Comparison of ENCODE assay signal across 1 cellular context in the genomic region with DNA sequence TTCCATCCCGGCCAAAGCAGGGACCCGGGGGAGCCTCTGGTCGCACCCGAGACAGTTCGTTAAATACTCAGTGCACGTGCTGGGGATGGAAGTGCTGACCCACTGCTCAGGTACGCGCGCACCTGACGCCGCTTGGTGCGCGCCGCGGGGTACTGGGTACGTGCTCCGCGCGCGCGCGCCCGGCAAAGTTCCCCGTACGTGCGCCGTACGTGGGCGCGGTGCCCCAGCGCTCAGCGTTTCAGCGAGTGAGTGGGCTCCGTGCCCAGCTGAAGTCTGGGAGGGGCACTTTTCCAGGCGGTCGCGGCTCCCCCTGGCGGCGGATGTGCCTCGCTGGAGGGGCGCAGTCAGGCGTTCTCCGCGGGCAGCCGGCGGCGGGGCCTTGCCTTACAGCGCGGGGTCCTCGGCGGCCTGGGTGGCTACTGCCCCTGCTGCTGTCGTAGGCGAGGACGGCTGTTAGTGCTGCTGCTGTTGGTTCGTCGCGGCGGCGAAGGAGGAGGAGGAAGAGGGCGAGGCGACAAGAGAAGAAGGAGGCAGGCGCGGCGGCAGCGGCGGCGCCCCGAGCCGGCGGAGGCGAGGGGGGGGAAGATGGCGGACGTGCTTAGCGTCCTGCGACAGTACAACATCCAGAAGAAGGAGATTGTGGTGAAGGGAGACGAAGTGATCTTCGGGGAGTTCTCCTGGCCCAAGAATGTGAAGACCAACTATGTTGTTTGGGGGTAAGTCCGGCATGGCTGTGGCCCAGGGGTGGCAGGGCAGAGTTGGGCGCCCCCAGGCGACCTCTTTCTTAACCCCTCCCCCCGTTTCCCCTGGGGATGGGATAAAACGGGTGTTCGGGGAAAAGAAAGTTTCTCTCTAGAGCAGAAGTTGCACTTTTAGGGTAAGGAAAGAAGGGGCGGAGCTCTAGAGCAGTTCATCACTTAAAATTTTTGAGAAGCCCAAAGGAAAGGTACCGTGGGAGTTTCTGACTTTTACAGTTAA.
TF ChIP-seq lines count a peak whose summit lies in the region.

A gene (plus strand): TSS at position 416 of the 978 bp plus-strand sequence. CDS start 170 bp downstream, at position 586.

TF ChIP-seq in HepG2, 621 proteins besides CTCF, POLR2A, EP300 and RAD21 (continued from another document and continues in another):
- TF ChIP-seq AHR (CRISPR knock-in tag; IDR thresholded peaks at IDR 0.05): peak; percentile 86; the same call in 1 of the 2 replicates
- TF ChIP-seq, protein P1, sequence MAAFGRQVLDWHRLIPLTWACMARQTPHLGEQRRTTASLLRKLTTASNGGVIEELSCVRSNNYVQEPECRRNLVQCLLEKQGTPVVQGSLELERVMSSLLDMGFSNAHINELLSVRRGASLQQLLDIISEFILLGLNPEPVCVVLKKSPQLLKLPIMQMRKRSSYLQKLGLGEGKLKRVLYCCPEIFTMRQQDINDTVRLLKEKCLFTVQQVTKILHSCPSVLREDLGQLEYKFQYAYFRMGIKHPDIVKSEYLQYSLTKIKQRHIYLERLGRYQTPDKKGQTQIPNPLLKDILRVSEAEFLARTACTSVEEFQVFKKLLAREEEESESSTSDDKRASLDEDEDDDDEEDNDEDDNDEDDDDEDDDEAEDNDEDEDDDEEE (CRISPR knock-in tag; IDR thresholded peaks at IDR 0.05): no peak
- TF ChIP-seq ZNF879 (CRISPR knock-in tag; IDR thresholded peaks at IDR 0.05): no peak
- TF ChIP-seq, protein P2, sequence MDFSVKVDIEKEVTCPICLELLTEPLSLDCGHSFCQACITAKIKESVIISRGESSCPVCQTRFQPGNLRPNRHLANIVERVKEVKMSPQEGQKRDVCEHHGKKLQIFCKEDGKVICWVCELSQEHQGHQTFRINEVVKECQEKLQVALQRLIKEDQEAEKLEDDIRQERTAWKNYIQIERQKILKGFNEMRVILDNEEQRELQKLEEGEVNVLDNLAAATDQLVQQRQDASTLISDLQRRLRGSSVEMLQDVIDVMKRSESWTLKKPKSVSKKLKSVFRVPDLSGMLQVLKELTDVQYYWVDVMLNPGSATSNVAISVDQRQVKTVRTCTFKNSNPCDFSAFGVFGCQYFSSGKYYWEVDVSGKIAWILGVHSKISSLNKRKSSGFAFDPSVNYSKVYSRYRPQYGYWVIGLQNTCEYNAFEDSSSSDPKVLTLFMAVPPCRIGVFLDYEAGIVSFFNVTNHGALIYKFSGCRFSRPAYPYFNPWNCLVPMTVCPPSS (IDR thresholded peaks at IDR 0.05): no peak
- TF ChIP-seq KLF16 (CRISPR knock-in tag; IDR thresholded peaks at IDR 0.05): peak; percentile 85; a peak in 2 of 4 replicates
- no peak for TF ChIP-seq PHB2 (IDR thresholded peaks at IDR 0.05; ENCODE audit: partially characterized antibody)
- peak; percentile 95; the same call in 1 of the 2 replicates for TF ChIP-seq ZMAT3 (CRISPR knock-in tag; conservative IDR thresholded peaks at IDR 0.05)
- TF ChIP-seq ZNF567 (CRISPR knock-in tag; IDR thresholded peaks at IDR 0.05; ENCODE audit: borderline replicate concordance): peak; percentile 73; the same call in 1 of the 2 replicates
- TF ChIP-seq, protein P3, sequence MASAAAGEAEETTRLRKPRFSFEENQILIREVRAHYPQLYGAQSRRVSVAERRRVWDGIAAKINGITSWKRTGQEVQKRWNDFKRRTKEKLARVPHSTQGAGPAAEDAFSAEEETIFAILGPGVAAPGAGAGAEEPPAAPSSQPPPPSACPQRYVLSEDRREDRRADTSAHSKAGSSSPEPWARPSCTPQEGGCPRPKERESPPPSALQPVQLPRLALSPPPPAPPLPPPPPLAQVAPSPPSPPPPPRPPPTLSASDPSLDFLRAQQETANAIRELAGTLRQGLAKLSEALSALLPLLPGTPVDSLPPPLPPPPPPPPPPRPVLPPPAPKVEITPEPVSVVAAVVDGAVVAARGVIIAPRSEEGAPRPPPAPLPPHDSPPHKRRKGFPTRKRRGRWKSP (CRISPR knock-in tag; IDR thresholded peaks at IDR 0.05): peak; percentile 94
- TF ChIP-seq, protein P4, sequence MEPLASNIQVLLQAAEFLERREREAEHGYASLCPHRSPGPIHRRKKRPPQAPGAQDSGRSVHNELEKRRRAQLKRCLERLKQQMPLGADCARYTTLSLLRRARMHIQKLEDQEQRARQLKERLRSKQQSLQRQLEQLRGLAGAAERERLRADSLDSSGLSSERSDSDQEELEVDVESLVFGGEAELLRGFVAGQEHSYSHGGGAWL (CRISPR knock-in tag; IDR thresholded peaks at IDR 0.05): peak; percentile 70
- TF ChIP-seq, protein P5, sequence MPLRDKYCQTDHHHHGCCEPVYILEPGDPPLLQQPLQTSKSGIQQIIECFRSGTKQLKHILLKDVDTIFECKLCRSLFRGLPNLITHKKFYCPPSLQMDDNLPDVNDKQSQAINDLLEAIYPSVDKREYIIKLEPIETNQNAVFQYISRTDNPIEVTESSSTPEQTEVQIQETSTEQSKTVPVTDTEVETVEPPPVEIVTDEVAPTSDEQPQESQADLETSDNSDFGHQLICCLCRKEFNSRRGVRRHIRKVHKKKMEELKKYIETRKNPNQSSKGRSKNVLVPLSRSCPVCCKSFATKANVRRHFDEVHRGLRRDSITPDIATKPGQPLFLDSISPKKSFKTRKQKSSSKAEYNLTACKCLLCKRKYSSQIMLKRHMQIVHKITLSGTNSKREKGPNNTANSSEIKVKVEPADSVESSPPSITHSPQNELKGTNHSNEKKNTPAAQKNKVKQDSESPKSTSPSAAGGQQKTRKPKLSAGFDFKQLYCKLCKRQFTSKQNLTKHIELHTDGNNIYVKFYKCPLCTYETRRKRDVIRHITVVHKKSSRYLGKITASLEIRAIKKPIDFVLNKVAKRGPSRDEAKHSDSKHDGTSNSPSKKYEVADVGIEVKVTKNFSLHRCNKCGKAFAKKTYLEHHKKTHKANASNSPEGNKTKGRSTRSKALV (CRISPR knock-in tag; IDR thresholded peaks at IDR 0.05): peak; percentile 83
- no peak for TF ChIP-seq HNRNPUL1 (IDR thresholded peaks at IDR 0.05; ENCODE audit: low read depth, low read length)
- peak; percentile 67 for TF ChIP-seq BCL6 (CRISPR knock-in tag; IDR thresholded peaks at IDR 0.05)
- TF ChIP-seq ZNF569 (CRISPR knock-in tag; IDR thresholded peaks at IDR 0.05; ENCODE audit: borderline replicate concordance): no peak
- peak; percentile 58; the same call in 1 of the 2 replicates for TF ChIP-seq ETV5 (CRISPR knock-in tag; IDR thresholded peaks at IDR 0.05; ENCODE audit: borderline replicate concordance)
- TF ChIP-seq, protein P6, sequence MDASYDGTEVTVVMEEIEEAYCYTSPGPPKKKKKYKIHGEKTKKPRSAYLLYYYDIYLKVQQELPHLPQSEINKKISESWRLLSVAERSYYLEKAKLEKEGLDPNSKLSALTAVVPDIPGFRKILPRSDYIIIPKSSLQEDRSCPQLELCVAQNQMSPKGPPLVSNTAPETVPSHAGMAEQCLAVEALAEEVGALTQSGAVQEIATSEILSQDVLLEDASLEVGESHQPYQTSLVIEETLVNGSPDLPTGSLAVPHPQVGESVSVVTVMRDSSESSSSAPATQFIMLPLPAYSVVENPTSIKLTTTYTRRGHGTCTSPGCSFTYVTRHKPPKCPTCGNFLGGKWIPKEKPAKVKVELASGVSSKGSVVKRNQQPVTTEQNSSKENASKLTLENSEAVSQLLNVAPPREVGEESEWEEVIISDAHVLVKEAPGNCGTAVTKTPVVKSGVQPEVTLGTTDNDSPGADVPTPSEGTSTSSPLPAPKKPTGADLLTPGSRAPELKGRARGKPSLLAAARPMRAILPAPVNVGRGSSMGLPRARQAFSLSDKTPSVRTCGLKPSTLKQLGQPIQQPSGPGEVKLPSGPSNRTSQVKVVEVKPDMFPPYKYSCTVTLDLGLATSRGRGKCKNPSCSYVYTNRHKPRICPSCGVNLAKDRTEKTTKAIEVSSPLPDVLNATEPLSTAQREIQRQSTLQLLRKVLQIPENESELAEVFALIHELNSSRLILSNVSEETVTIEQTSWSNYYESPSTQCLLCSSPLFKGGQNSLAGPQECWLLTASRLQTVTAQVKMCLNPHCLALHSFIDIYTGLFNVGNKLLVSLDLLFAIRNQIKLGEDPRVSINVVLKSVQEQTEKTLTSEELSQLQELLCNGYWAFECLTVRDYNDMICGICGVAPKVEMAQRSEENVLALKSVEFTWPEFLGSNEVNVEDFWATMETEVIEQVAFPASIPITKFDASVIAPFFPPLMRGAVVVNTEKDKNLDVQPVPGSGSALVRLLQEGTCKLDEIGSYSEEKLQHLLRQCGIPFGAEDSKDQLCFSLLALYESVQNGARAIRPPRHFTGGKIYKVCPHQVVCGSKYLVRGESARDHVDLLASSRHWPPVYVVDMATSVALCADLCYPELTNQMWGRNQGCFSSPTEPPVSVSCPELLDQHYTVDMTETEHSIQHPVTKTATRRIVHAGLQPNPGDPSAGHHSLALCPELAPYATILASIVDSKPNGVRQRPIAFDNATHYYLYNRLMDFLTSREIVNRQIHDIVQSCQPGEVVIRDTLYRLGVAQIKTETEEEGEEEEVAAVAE (CRISPR knock-in tag; IDR thresholded peaks at IDR 0.05; ENCODE audit: borderline replicate concordance): peak; percentile 76; the same call in 1 of the 2 replicates
- TF ChIP-seq ZSCAN30 (CRISPR knock-in tag; IDR thresholded peaks at IDR 0.05): peak; percentile 66; the same call in 1 of the 2 replicates
- TF ChIP-seq ZNF33A (CRISPR knock-in tag; IDR thresholded peaks at IDR 0.05; ENCODE audit: borderline replicate concordance): 0 out of 2 replicates have a peak, but pooled peaks have one; percentile 32
- TF ChIP-seq ZNF616 (CRISPR knock-in tag; IDR thresholded peaks at IDR 0.05; ENCODE audit: low read depth): no peak
- TF ChIP-seq, protein P7, sequence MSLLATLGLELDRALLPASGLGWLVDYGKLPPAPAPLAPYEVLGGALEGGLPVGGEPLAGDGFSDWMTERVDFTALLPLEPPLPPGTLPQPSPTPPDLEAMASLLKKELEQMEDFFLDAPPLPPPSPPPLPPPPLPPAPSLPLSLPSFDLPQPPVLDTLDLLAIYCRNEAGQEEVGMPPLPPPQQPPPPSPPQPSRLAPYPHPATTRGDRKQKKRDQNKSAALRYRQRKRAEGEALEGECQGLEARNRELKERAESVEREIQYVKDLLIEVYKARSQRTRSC (CRISPR knock-in tag; IDR thresholded peaks at IDR 0.05; ENCODE audit: low read depth): no peak; the same call in 1 of the 2 replicates
- TF ChIP-seq, protein P8, sequence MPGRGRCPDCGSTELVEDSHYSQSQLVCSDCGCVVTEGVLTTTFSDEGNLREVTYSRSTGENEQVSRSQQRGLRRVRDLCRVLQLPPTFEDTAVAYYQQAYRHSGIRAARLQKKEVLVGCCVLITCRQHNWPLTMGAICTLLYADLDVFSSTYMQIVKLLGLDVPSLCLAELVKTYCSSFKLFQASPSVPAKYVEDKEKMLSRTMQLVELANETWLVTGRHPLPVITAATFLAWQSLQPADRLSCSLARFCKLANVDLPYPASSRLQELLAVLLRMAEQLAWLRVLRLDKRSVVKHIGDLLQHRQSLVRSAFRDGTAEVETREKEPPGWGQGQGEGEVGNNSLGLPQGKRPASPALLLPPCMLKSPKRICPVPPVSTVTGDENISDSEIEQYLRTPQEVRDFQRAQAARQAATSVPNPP (CRISPR knock-in tag; IDR thresholded peaks at IDR 0.05): peak; percentile 94
- TF ChIP-seq, protein P9, sequence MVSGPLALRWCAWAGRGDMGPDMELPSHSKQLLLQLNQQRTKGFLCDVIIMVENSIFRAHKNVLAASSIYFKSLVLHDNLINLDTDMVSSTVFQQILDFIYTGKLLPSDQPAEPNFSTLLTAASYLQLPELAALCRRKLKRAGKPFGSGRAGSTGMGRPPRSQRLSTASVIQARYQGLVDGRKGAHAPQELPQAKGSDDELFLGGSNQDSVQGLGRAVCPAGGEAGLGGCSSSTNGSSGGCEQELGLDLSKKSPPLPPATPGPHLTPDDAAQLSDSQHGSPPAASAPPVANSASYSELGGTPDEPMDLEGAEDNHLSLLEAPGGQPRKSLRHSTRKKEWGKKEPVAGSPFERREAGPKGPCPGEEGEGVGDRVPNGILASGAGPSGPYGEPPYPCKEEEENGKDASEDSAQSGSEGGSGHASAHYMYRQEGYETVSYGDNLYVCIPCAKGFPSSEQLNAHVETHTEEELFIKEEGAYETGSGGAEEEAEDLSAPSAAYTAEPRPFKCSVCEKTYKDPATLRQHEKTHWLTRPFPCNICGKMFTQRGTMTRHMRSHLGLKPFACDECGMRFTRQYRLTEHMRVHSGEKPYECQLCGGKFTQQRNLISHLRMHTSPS (CRISPR knock-in tag; IDR thresholded peaks at IDR 0.05; ENCODE audit: low read depth): peak; percentile 99
- TF ChIP-seq SMAD3 (CRISPR knock-in tag; IDR thresholded peaks at IDR 0.05): peak; percentile 82
- peak; percentile 88 for TF ChIP-seq HDAC2 (CRISPR knock-in tag; IDR thresholded peaks at IDR 0.05)
- TF ChIP-seq NR2F2 (IDR thresholded peaks at IDR 0.05; ENCODE audit: borderline replicate concordance, low read depth): no peak
- TF ChIP-seq NRL (CRISPR knock-in tag; IDR thresholded peaks at IDR 0.05; ENCODE audit: borderline replicate concordance): peak; percentile 99
- TF ChIP-seq ZNF615 (CRISPR knock-in tag; IDR thresholded peaks at IDR 0.05; ENCODE audit: borderline replicate concordance): 0 out of 2 replicates have a peak, but pooled peaks have one; percentile 20
- no peak for TF ChIP-seq KLF13 (CRISPR knock-in tag; IDR thresholded peaks at IDR 0.05)
- TF ChIP-seq BRD4 (CRISPR knock-in tag; IDR thresholded peaks at IDR 0.05): peak; percentile 52; the same call in 1 of the 2 replicates
- peak; percentile 52; the same call in 1 of the 2 replicates for TF ChIP-seq ZNF138 (CRISPR knock-in tag; IDR thresholded peaks at IDR 0.05; ENCODE audit: low read depth)
- TF ChIP-seq RORA (CRISPR knock-in tag; IDR thresholded peaks at IDR 0.05): no peak
- peak; percentile 82; the same call in 1 of the 2 replicates for TF ChIP-seq ZNF33B (CRISPR knock-in tag; IDR thresholded peaks at IDR 0.05)
- TF ChIP-seq, protein P10, sequence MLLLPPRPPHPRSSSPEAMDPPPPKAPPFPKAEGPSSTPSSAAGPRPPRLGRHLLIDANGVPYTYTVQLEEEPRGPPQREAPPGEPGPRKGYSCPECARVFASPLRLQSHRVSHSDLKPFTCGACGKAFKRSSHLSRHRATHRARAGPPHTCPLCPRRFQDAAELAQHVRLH (CRISPR knock-in tag; IDR thresholded peaks at IDR 0.05; ENCODE audit: borderline replicate concordance, low read depth): peak; percentile 88; the same call in 1 of the 2 replicates
- TF ChIP-seq FIP1L1 (IDR thresholded peaks at IDR 0.05; ENCODE audit: borderline replicate concordance, insufficient read depth, low read depth, low read length): no peak
- TF ChIP-seq TCF12 (IDR thresholded peaks at IDR 0.05): no peak
- TF ChIP-seq TCF12 (CRISPR knock-in tag; IDR thresholded peaks at IDR 0.05): peak; percentile 79; the same call in 1 of the 2 replicates
- TF ChIP-seq SYNCRIP (IDR thresholded peaks at IDR 0.05; ENCODE audit: insufficient read depth, low read depth, low read length): no peak
- TF ChIP-seq, protein P11, sequence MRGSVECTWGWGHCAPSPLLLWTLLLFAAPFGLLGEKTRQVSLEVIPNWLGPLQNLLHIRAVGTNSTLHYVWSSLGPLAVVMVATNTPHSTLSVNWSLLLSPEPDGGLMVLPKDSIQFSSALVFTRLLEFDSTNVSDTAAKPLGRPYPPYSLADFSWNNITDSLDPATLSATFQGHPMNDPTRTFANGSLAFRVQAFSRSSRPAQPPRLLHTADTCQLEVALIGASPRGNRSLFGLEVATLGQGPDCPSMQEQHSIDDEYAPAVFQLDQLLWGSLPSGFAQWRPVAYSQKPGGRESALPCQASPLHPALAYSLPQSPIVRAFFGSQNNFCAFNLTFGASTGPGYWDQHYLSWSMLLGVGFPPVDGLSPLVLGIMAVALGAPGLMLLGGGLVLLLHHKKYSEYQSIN (CRISPR knock-in tag; IDR thresholded peaks at IDR 0.05; ENCODE audit: borderline replicate concordance): no peak
- TF ChIP-seq TEAD3 (CRISPR knock-in tag; optimal IDR thresholded peaks at IDR 0.05; ENCODE audit: borderline replicate concordance): peak; percentile 70
- TF ChIP-seq, protein P12, sequence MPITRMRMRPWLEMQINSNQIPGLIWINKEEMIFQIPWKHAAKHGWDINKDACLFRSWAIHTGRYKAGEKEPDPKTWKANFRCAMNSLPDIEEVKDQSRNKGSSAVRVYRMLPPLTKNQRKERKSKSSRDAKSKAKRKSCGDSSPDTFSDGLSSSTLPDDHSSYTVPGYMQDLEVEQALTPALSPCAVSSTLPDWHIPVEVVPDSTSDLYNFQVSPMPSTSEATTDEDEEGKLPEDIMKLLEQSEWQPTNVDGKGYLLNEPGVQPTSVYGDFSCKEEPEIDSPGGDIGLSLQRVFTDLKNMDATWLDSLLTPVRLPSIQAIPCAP (CRISPR knock-in tag; IDR thresholded peaks at IDR 0.05; ENCODE audit: low read depth): no peak
